ENCODE assay signal across 8 cellular contexts in genomic region chr2:223957092-223957851, GRCh38. TPM values are rescaled to one million over a fixed set of nuclear protein-coding genes. Genes with fewer than 3 reads are reported as not detected.
DNase-seq lines count a peak whose midpoint lies in the region; ATAC-seq and TF ChIP-seq lines count a peak whose summit lies in the region.

MRPL44 (plus strand) TSS chr2:223957463; CDS start chr2:223957473, 10 bp downstream.

- peaks cover 20% of the 10 kb centered on the region for H4K20me1 ChIP-seq in osteoblast (ENCODE audit: insufficient read depth, low read length)

- peak; percentile 85 for ATAC-seq in HG02610 (IDR thresholded peaks at IDR 0.05; ENCODE audit: unreplicated experiment)
- peak; percentile 90 for ATAC-seq in thoracic aorta (ENCODE audit: insufficient number of reproducible peaks, low FRiP score, low read depth)

- peaks cover 11% of the 10 kb centered on the region for H3K36me3 ChIP-seq in osteoblast (ENCODE audit: insufficient read depth, low read length)
- H3K36me3 ChIP-seq in thoracic aorta, result no peaks in the 10 kb centered on the region

- peak within 1 kb of the TSS; percentile 88 for H3K4me2 ChIP-seq in osteoblast (ENCODE audit: insufficient read depth, low read length)

- peak within 1 kb of the TSS; percentile 96 for H3K4me3 ChIP-seq in GM08714 (ENCODE audit: low read length)
- H3K4me3 ChIP-seq in osteoblast (ENCODE audit: insufficient read depth, low read length), result peak within 1 kb of the TSS; percentile 84
- H3K4me3 ChIP-seq in thoracic aorta, result peak within 1 kb of the TSS; percentile 95

- H3K9me3 ChIP-seq in osteoblast (ENCODE audit: low read depth, low read length) (no peaks in the 10 kb centered on the region), thoracic aorta (no peaks in the 10 kb centered on the region)

- H3K79me2 ChIP-seq in osteoblast (ENCODE audit: insufficient read depth, low read length), result peaks cover 50% of the 10 kb centered on the region

- DNase-seq in NCI-H1105 (lab: John Stamatoyannopoulos, UW) (peak; percentile 91), SKM-1 treated with dmso at 0.1 percent for 144 hours (lab: John Stamatoyannopoulos, UW; ENCODE audit: unreplicated experiment) (peak; percentile 93), glomerular visceral epithelial cell (ENCODE audit: extremely low spot score) (peak; percentile 95), osteoblast (ENCODE audit: insufficient read length, low spot score, missing footprints) (peak; percentile 94), thoracic aorta (ENCODE audit: low spot score) (peak; percentile 77)

- H3K9me3 Mint-ChIP-seq in activated naive CD8-positive, alpha-beta T cell (ENCODE audit: low read depth), result no peaks in the 10 kb centered on the region

- peaks cover 54% of the 10 kb centered on the region for H3K4me1 ChIP-seq in osteoblast (ENCODE audit: insufficient read depth, low read length)
- H3K4me1 ChIP-seq in thoracic aorta (ENCODE audit: control insufficient read depth in 1 of 2, low read depth in 2 of 2), result peaks cover 46 to 51% of the 10 kb centered on the region in 2 donors

- H3K36me3 Mint-ChIP-seq in activated naive CD8-positive, alpha-beta T cell, result peaks cover 6% of the 10 kb centered on the region

- H3K27me3 Mint-ChIP-seq in activated naive CD8-positive, alpha-beta T cell, result no peaks in the 10 kb centered on the region

- H3K27ac ChIP-seq in osteoblast (ENCODE audit: low read depth, low read length), result peak within 1 kb of the TSS; percentile 85
- H3K27ac ChIP-seq in thoracic aorta, result peak within 1 kb of the TSS; percentile 66 to 88

- peaks cover 75% of the 10 kb centered on the region for H3K4me1 Mint-ChIP-seq in activated naive CD8-positive, alpha-beta T cell (ENCODE audit: low read depth)

- peak within 1 kb of the TSS; percentile 91 for H2AFZ ChIP-seq in osteoblast (ENCODE audit: low read length)

- H3K27ac Mint-ChIP-seq in activated naive CD8-positive, alpha-beta T cell, result peak within 1 kb of the TSS; percentile 92

- peak within 1 kb of the TSS; percentile 95 for H3K4me3 Mint-ChIP-seq in activated naive CD8-positive, alpha-beta T cell

- no peak for TF ChIP-seq CTCF in osteoblast (IDR thresholded peaks at IDR 0.05; ENCODE audit: extremely low read depth, low read depth, low read length)
- TF ChIP-seq CTCF in thoracic aorta (IDR thresholded peaks at IDR 0.05), result no peak

- H3K27me3 ChIP-seq in osteoblast (ENCODE audit: insufficient read depth, low read length) (no peaks in the 10 kb centered on the region), thoracic aorta (replicated peaks; ENCODE audit: insufficient read depth) (no peaks in the 10 kb centered on the region)

RNA-seq across cellular contexts. Expression of gene MRPL44, which starts in this region (rescaled TPM):
- 26.2 and 29.3 TPM in 2 replicates for total RNA-seq in osteoblast
- 10 to 100 TPM; 20.5 to 22.7 TPM for total RNA-seq in thoracic aorta

Comparison
In these comparisons a context has a peak if more than half of its experiments do, and no peak if none do; other contexts are left out.
1. Peak in every context shown above with its lines: DNase-seq, ATAC-seq, H3K4me3 ChIP-seq and H3K27ac ChIP-seq.